ENCODE assay signal across 3 cellular contexts in genomic region chr2:50484371-50484770, GRCh38.
"Had no signal": no experiment of that assay in that cellular context is flagged by ENCODE, and none has a peak within 500 bp of the region (broad histone marks: within the 10 kb centered on the region; RNA-seq: fewer than 3 reads in every experiment).

No MANE protein-coding gene starts in this region.

- H3K4me3 ChIP-seq: GM12878 had no signal

- DNase-seq: GDM1, GF-D8 had no signal
